1 cellular context compared by ENCODE assay signal in the genomic region with DNA sequence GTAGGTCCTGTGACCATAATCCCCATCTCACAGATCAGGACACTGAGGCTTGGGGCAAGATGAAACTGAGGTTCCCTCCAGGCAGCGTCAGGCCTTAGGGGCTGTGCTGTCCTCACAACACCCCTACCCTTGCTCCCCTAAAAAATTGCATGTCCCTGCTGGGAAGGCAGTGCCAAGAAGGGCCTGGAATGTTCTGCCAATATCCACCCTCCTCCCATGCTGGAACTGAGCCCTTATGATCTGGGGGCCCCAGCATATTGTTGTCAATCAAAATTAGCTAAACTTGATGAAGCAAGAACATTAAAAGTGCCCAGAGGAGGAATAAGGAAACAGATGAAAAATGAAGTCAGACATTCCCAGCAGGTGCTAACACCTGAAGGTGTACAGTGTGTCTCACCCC.
TF ChIP-seq lines count a peak whose summit lies in the region.

No MANE protein-coding gene starts in this region.

TF ChIP-seq in H1, 55 proteins besides CTCF, POLR2A, EP300 and RAD21:
- TF ChIP-seq SP1 (IDR thresholded peaks at IDR 0.05; ENCODE audit: low read depth, low read length) (no peak), SIX5 (IDR thresholded peaks at IDR 0.05; ENCODE audit: low read depth, low read length) (no peak), JUND (IDR thresholded peaks at IDR 0.05; ENCODE audit: low read length) (no peak), EZH2 (IDR thresholded peaks at IDR 0.05; ENCODE audit: low read depth, low read length, severe bottlenecking) (no peak), SIRT6 (IDR thresholded peaks at IDR 0.05; ENCODE audit: low read length) (no peak), CHD1 (IDR thresholded peaks at IDR 0.05; ENCODE audit: low read depth, low read length) (no peak), RFX5 (IDR thresholded peaks at IDR 0.05; ENCODE audit: borderline replicate concordance, low read depth, low read length) (no peak), SAP30 (IDR thresholded peaks at IDR 0.05; ENCODE audit: insufficient read depth, insufficient replicate concordance, low read length) (no peak), GTF2F1 (IDR thresholded peaks at IDR 0.05; ENCODE audit: borderline replicate concordance, low read depth, low read length) (no peak), RBBP5 (IDR thresholded peaks at IDR 0.05; ENCODE audit: borderline replicate concordance, low read depth, low read length) (no peak), GABPA (IDR thresholded peaks at IDR 0.05; ENCODE audit: borderline replicate concordance, insufficient read depth, low read length) (no peak), EGR1 (IDR thresholded peaks at IDR 0.05; ENCODE audit: borderline replicate concordance, low read depth, low read length) (no peak), PHF8 (conservative IDR thresholded peaks at IDR 0.05; ENCODE audit: low read depth, low read length) (no peak), ZNF274 (IDR thresholded peaks at IDR 0.05; ENCODE audit: borderline replicate concordance, extremely low read depth, low read length) (no peak), POU5F1 (IDR thresholded peaks at IDR 0.05; ENCODE audit: low read depth, low read length) (no peak), FOSL1 (IDR thresholded peaks at IDR 0.05; ENCODE audit: insufficient read depth, low read depth, low read length) (no peak), NRF1 (IDR thresholded peaks at IDR 0.05; ENCODE audit: low read depth, low read length) (no peak)
- TF ChIP-seq, protein P1, sequence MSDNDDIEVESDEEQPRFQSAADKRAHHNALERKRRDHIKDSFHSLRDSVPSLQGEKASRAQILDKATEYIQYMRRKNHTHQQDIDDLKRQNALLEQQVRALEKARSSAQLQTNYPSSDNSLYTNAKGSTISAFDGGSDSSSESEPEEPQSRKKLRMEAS (IDR thresholded peaks at IDR 0.05), result no peak
- TF ChIP-seq, protein P2, sequence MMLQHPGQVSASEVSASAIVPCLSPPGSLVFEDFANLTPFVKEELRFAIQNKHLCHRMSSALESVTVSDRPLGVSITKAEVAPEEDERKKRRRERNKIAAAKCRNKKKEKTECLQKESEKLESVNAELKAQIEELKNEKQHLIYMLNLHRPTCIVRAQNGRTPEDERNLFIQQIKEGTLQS (IDR thresholded peaks at IDR 0.05; ENCODE audit: insufficient read depth, low read depth, low read length), result no peak
